ENCODE assay signal across 1 cellular context in the genomic region with DNA sequence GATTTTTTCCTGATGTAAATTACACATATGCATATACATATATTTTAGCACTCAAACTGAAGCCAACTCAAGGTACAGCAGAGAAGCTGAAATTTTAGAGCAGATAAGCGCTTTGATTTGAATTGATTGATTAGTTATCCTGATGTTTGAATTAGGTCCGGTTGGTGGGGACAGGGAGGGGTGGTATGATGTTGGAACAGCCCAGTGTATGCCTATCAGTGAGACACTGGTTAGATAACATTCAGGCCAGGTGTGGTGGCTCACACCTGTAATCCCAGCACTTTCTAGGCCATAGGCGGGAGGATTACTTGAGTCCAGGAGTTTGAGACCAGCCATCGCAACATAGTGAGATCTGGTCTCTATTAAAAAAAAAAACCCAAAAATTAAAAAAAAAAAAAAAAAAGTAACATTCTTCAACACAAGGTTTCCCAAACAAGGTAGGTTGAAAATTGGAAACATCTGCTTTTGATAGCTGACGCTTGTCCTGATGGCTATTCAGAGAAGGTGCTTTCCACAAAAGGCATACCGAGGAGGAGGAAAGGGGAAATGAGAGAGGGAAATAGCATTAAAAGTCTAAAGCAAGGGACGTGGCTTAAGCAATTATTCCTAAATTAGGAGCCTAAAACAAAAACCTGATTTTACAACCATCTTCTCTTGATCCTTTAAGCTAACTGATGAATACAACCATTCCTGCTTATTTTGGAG.
A peak's percentile ranks its signal among the peaks of the same experiment; 100 is the strongest.
TF ChIP-seq lines count a peak whose summit lies in the region.

No MANE protein-coding gene starts in this region.

TF ChIP-seq in GM12878, 131 proteins besides CTCF, POLR2A, EP300 and RAD21 (continued from another document):
- TF ChIP-seq HCFC1 (IDR thresholded peaks at IDR 0.05; ENCODE audit: low read length) = no peak
- no peak for TF ChIP-seq CBX3 (IDR thresholded peaks at IDR 0.05; ENCODE audit: borderline replicate concordance, low read depth)
- TF ChIP-seq, protein P1, sequence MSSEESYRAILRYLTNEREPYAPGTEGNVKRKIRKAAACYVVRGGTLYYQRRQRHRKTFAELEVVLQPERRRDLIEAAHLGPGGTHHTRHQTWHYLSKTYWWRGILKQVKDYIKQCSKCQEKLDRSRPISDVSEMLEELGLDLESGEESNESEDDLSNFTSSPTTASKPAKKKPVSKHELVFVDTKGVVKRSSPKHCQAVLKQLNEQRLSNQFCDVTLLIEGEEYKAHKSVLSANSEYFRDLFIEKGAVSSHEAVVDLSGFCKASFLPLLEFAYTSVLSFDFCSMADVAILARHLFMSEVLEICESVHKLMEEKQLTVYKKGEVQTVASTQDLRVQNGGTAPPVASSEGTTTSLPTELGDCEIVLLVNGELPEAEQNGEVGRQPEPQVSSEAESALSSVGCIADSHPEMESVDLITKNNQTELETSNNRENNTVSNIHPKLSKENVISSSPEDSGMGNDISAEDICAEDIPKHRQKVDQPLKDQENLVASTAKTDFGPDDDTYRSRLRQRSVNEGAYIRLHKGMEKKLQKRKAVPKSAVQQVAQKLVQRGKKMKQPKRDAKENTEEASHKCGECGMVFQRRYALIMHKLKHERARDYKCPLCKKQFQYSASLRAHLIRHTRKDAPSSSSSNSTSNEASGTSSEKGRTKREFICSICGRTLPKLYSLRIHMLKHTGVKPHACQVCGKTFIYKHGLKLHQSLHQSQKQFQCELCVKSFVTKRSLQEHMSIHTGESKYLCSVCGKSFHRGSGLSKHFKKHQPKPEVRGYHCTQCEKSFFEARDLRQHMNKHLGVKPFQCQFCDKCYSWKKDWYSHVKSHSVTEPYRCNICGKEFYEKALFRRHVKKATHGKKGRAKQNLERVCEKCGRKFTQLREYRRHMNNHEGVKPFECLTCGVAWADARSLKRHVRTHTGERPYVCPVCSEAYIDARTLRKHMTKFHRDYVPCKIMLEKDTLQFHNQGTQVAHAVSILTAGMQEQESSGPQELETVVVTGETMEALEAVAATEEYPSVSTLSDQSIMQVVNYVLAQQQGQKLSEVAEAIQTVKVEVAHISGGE (CRISPR knock-in tag; IDR thresholded peaks at IDR 0.05) = no peak
- no peak; the same call in 1 of the 2 replicates for TF ChIP-seq CHD2 (IDR thresholded peaks at IDR 0.05; ENCODE audit: borderline replicate concordance, low read depth, low read length)
- 0 out of 2 replicates have a peak, but pooled peaks have one; percentile 49 for TF ChIP-seq BCL11A (IDR thresholded peaks at IDR 0.05; ENCODE audit: low read depth, low read length)
- no peak for TF ChIP-seq ZZZ3 (IDR thresholded peaks at IDR 0.05; ENCODE audit: control insufficient read depth, insufficient read length, low read depth)
- TF ChIP-seq DPF2 (IDR thresholded peaks at IDR 0.05) = peak; percentile 50; the same call in 1 of the 2 replicates
- TF ChIP-seq, protein P2, sequence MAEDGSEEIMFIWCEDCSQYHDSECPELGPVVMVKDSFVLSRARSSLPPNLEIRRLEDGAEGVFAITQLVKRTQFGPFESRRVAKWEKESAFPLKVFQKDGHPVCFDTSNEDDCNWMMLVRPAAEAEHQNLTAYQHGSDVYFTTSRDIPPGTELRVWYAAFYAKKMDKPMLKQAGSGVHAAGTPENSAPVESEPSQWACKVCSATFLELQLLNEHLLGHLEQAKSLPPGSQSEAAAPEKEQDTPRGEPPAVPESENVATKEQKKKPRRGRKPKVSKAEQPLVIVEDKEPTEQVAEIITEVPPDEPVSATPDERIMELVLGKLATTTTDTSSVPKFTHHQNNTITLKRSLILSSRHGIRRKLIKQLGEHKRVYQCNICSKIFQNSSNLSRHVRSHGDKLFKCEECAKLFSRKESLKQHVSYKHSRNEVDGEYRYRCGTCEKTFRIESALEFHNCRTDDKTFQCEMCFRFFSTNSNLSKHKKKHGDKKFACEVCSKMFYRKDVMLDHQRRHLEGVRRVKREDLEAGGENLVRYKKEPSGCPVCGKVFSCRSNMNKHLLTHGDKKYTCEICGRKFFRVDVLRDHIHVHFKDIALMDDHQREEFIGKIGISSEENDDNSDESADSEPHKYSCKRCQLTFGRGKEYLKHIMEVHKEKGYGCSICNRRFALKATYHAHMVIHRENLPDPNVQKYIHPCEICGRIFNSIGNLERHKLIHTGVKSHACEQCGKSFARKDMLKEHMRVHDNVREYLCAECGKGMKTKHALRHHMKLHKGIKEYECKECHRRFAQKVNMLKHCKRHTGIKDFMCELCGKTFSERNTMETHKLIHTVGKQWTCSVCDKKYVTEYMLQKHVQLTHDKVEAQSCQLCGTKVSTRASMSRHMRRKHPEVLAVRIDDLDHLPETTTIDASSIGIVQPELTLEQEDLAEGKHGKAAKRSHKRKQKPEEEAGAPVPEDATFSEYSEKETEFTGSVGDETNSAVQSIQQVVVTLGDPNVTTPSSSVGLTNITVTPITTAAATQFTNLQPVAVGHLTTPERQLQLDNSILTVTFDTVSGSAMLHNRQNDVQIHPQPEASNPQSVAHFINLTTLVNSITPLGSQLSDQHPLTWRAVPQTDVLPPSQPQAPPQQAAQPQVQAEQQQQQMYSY (CRISPR knock-in tag; IDR thresholded peaks at IDR 0.05) = no peak
- TF ChIP-seq MTA3 (IDR thresholded peaks at IDR 0.05; ENCODE audit: borderline replicate concordance, low read length) = no peak
- TF ChIP-seq NKRF (conservative IDR thresholded peaks at IDR 0.05) = no peak
- no peak for TF ChIP-seq MYB (IDR thresholded peaks at IDR 0.05; ENCODE audit: borderline replicate concordance, low read depth, low read length)
- TF ChIP-seq SIN3A (IDR thresholded peaks at IDR 0.05; ENCODE audit: low read depth, low read length) = no peak
- TF ChIP-seq POLR2AphosphoS2 (IDR thresholded peaks at IDR 0.05; ENCODE audit: low read depth, low read length) = no peak
- no peak for TF ChIP-seq SMARCA5 (IDR thresholded peaks at IDR 0.05)
